In genomic region chr11:86792150-86792549, GRCh38 we compare ENCODE assay signal across 27 cellular contexts. TPM values are rescaled to one million over a fixed set of nuclear protein-coding genes. Genes with fewer than 3 reads are reported as not detected.
DNase-seq lines count a peak whose midpoint lies in the region; ATAC-seq and TF ChIP-seq lines count a peak whose summit lies in the region.
"Had no signal": no experiment of that assay in that cellular context is flagged by ENCODE, and none has a peak within 500 bp of the region (broad histone marks: within the 10 kb centered on the region; RNA-seq: fewer than 3 reads in every experiment).

No MANE protein-coding gene starts in this region.

- H3K9me3 Mint-ChIP-seq in Caco-2 (ENCODE audit: unreplicated experiment), result no peaks in the 10 kb centered on the region
- no peaks in the 10 kb centered on the region for H3K9me3 Mint-ChIP-seq in mesothelial cell of epicardium
- H3K9me3 Mint-ChIP-seq in natural killer cell, result no peaks in the 10 kb centered on the region
- H3K9me3 Mint-ChIP-seq in activated CD8-positive, alpha-beta T cell treated with anti-CD3 and anti-CD28 coated beads for 36 hours, result no peaks in the 10 kb centered on the region

- DNase-seq in Caco-2, result no peak
- DNase-seq in Panc1 (ENCODE audit: low read depth, low spot score), result no peak
- DNase-seq in mesothelial cell of epicardium (ENCODE audit: low spot score in 2 of 2, unreplicated experiment in 2 of 2), result no peak
- DNase-seq in psoas muscle, result no peak
- DNase-seq in natural killer cell, result no peak
- DNase-seq in posterior vena cava (ENCODE audit: low spot score), result no peak
- no peak for DNase-seq in activated CD8-positive, alpha-beta T cell treated with anti-CD3 and anti-CD28 coated beads for 36 hours
- no peak for DNase-seq in NCI-H2107 treated with DMSO at 0.1 percent for 48 hours (lab: John Stamatoyannopoulos, UW; ENCODE audit: unreplicated experiment)
- DNase-seq: AML-193; CD4-positive, alpha-beta memory T cell; COR-L47; Kasumi-1; NCI-H1092 treated with DMSO at 0.1 percent for 48 hours; NCI-H1436; NCI-H187; NCI-H2081 treated with DMSO at 0.1 percent for 48 hours; NCI-H2171 treated with DMSO at 0.1 percent for 48 hours; NCI-H345; NCI-H524; NCI-H82; NK-92 treated with Interleukin-12 subunit alpha and Interleukin-12 subunit beta, amount 100 ng/mL, for 24 hours; PC-3 had no signal

- H3K36me3 ChIP-seq in Caco-2 (ENCODE audit: control insufficient read depth, insufficient read depth, low read length) (no peaks in the 10 kb centered on the region), Panc1 (ENCODE audit: control insufficient read depth, insufficient read depth, low read length) (no peaks in the 10 kb centered on the region), psoas muscle (ENCODE audit: insufficient read depth in 1 of 2, low read depth in 1 of 2) (no peaks in the 10 kb centered on the region)
- H3K36me3 ChIP-seq: BLaER1 treated with 17β-estradiol and CSF1 and Interleukin-3, amounts not matched to agents 10 nM and 100 nM; SJSA1 had no signal

- POLR2A ChIA-PET in Caco-2 (lab: Charles Lee), result no interaction called here
- POLR2A ChIA-PET in Panc1 (lab: Charles Lee), result no interaction called here
- POLR2A ChIA-PET in activated CD8-positive, alpha-beta T cell treated with anti-CD3 and anti-CD28 coated beads for 36 hours (lab: Charles Lee), result interaction anchor here (0.7 kb wide), 1 partner anchor 11 kb away, joined by 3 read pairs; no protein-coding TSS in a partner anchor

- H3K4me3 ChIP-seq in Caco-2 (ENCODE audit: low read depth, low read length), result no peak overlapping the region
- no peak overlapping the region for H3K4me3 ChIP-seq in Panc1 (ENCODE audit: low read depth in 2 of 2, low read length in 2 of 2)
- peak overlapping the region; percentile 41 for H3K4me3 ChIP-seq in psoas muscle
- H3K4me3 ChIP-seq: BLaER1 treated with 17β-estradiol and CSF1 and Interleukin-3, amounts not matched to agents 10 nM and 100 nM; K562; SJSA1 had no signal

- CTCF ChIA-PET in Caco-2 (lab: Charles Lee), result interaction anchor here (1.2 to 1.4 kb wide), 4 partner anchors 8 to 184 kb away, joined by 3 to 7 read pairs (median 4); partner anchors contain the start of gene PRSS23
- CTCF ChIA-PET in Panc1 (lab: Charles Lee), result no interaction called here
- CTCF ChIA-PET in activated CD8-positive, alpha-beta T cell treated with anti-CD3 and anti-CD28 coated beads for 36 hours (lab: Charles Lee), result interaction anchor here (2.2 kb wide), 1 partner anchor 184 kb away, joined by 9 read pairs; no protein-coding TSS in a partner anchor

- in situ Hi-C loops in Panc1 (cut with HindIII; ENCODE audit: low pct_unique_long_range_greater_than_20kb, low sequenced_read_pairs), result no loop called here

- H3K4me1 Mint-ChIP-seq in Caco-2 (ENCODE audit: low read depth, unreplicated experiment) (peaks cover 76% of the 10 kb centered on the region), mesothelial cell of epicardium (peaks cover 53% of the 10 kb centered on the region), natural killer cell (no peaks in the 10 kb centered on the region)
- no peaks in the 10 kb centered on the region for H3K4me1 Mint-ChIP-seq in activated CD8-positive, alpha-beta T cell treated with anti-CD3 and anti-CD28 coated beads for 36 hours (ENCODE audit: low read depth)
- H3K4me1 Mint-ChIP-seq: CD4-positive, alpha-beta memory T cell had no signal

- H3K36me3 Mint-ChIP-seq in Caco-2 (ENCODE audit: insufficient read depth, unreplicated experiment) (peaks cover 6% of the 10 kb centered on the region), mesothelial cell of epicardium (no peaks in the 10 kb centered on the region), natural killer cell (no peaks in the 10 kb centered on the region)
- H3K36me3 Mint-ChIP-seq in activated CD8-positive, alpha-beta T cell treated with anti-CD3 and anti-CD28 coated beads for 36 hours (ENCODE audit: low read depth), result no peaks in the 10 kb centered on the region
- H3K36me3 Mint-ChIP-seq: CD4-positive, alpha-beta memory T cell had no signal

- H3K27ac Mint-ChIP-seq in Caco-2 (ENCODE audit: unreplicated experiment), result peak overlapping the region; percentile 79
- peak overlapping the region; percentile 83 for H3K27ac Mint-ChIP-seq in mesothelial cell of epicardium
- H3K27ac Mint-ChIP-seq in natural killer cell, result no peak overlapping the region
- H3K27ac Mint-ChIP-seq in activated CD8-positive, alpha-beta T cell treated with anti-CD3 and anti-CD28 coated beads for 36 hours, result no peak overlapping the region
- H3K27ac Mint-ChIP-seq: CD4-positive, alpha-beta memory T cell had no signal

- no peaks in the 10 kb centered on the region for H3K9me3 ChIP-seq in Caco-2
- H3K9me3 ChIP-seq in Panc1 (ENCODE audit: control insufficient read depth, insufficient read depth, low read depth, low read length), result no peaks in the 10 kb centered on the region
- H3K9me3 ChIP-seq in psoas muscle, result no peaks in the 10 kb centered on the region
- H3K9me3 ChIP-seq: BLaER1 treated with 17β-estradiol and CSF1 and Interleukin-3, amounts not matched to agents 10 nM and 100 nM; SJSA1 had no signal

- H3K4me3 Mint-ChIP-seq in Caco-2 (ENCODE audit: unreplicated experiment), result peak overlapping the region; percentile 30
- H3K4me3 Mint-ChIP-seq in mesothelial cell of epicardium, result no peak overlapping the region
- H3K4me3 Mint-ChIP-seq in natural killer cell, result no peak overlapping the region
- H3K4me3 Mint-ChIP-seq in activated CD8-positive, alpha-beta T cell treated with anti-CD3 and anti-CD28 coated beads for 36 hours, result no peak overlapping the region
- H3K4me3 Mint-ChIP-seq: CD4-positive, alpha-beta memory T cell had no signal

- intact Hi-C loops in Caco-2 (cut with micrococcal nuclease; ENCODE audit: unreplicated experiment), result no loop called here
- intact Hi-C loops in Panc1 (cut with micrococcal nuclease; ENCODE audit: unreplicated experiment), result no loop called here
- intact Hi-C loops in psoas muscle (cut with DNase I), result no loop called here
- intact Hi-C loops in natural killer cell (cut with micrococcal nuclease), result no loop called here
- intact Hi-C loops in posterior vena cava (cut with DNase I), result no loop called here
- intact Hi-C loops in activated CD8-positive, alpha-beta T cell treated with anti-CD3 and anti-CD28 coated beads for 36 hours (cut with micrococcal nuclease), result no loop called here

- H3K27me3 ChIP-seq in Caco-2 (replicated peaks; ENCODE audit: control insufficient read depth, insufficient read depth, low read length) (no peaks in the 10 kb centered on the region), Panc1 (ENCODE audit: control insufficient read depth, insufficient read depth, low read length) (no peaks in the 10 kb centered on the region), psoas muscle (ENCODE audit: insufficient read depth in 3 of 3, low read length in 2 of 3) (no peaks in the 10 kb centered on the region)
- H3K27me3 ChIP-seq: BLaER1 treated with 17β-estradiol and CSF1 and Interleukin-3, amounts not matched to agents 10 nM and 100 nM; SJSA1 had no signal

- BruUV-seq in Caco-2 (replicated peaks; lab: Mats Ljungman, UMichigan) (no TSS peak), Panc1 (replicated peaks; lab: Mats Ljungman, UMichigan) (no TSS peak)

- H3K27ac ChIP-seq in Panc1 (ENCODE audit: low read length) (peak overlapping the region; percentile 60; the same call in 1 of the 2 replicates), psoas muscle (peak overlapping the region; percentile 72)
- H3K27ac ChIP-seq: BLaER1 treated with 17β-estradiol and CSF1 and Interleukin-3, amounts not matched to agents 10 nM and 100 nM; SJSA1 had no signal

- WGBS in psoas muscle, 3 donors, result 4 to 41% (median 22%) methylated on average over 3 of the region's 3 CpGs

- ATAC-seq in Panc1 (no peak), psoas muscle (peak; percentile 43 to 67 (median 54)), natural killer cell (no peak)
- ATAC-seq in activated CD8-positive, alpha-beta T cell treated with anti-CD3 and anti-CD28 coated beads for 36 hours, result no peak
- ATAC-seq: HepG2, K562, PC-3, Right ventricle myocardium inferior had no signal

- H3K27me3 Mint-ChIP-seq in Caco-2 (ENCODE audit: insufficient read depth, unreplicated experiment) (no peaks in the 10 kb centered on the region), mesothelial cell of epicardium (ENCODE audit: low read depth) (no peaks in the 10 kb centered on the region), natural killer cell (ENCODE audit: low read depth in 2 of 2) (peaks cover 11 to 13% of the 10 kb centered on the region in 2 donors)
- H3K27me3 Mint-ChIP-seq in activated CD8-positive, alpha-beta T cell treated with anti-CD3 and anti-CD28 coated beads for 36 hours, result peaks cover 24% of the 10 kb centered on the region

- no peak for TF ChIP-seq CTCF in Caco-2 (IDR thresholded peaks at IDR 0.05; ENCODE audit: insufficient read depth in 1 of 2, low read depth in 1 of 2, low read length in 1 of 2, severe bottlenecking in 1 of 2, unreplicated experiment in 1 of 2)
- no peak for TF ChIP-seq CTCF in Panc1 (IDR thresholded peaks at IDR 0.05)
- no peak for TF ChIP-seq CTCF in mesothelial cell of epicardium (IDR thresholded peaks at IDR 0.05; ENCODE audit: unreplicated experiment)
- TF ChIP-seq CTCF in psoas muscle (IDR thresholded peaks at IDR 0.05), result no peak
- no peak for TF ChIP-seq CTCF in natural killer cell (IDR thresholded peaks at IDR 0.05)
- no peak for TF ChIP-seq CTCF in activated CD8-positive, alpha-beta T cell treated with anti-CD3 and anti-CD28 coated beads for 36 hours (IDR thresholded peaks at IDR 0.05)

- H3K4me1 ChIP-seq in Caco-2 (peaks cover 89% of the 10 kb centered on the region), Panc1 (ENCODE audit: control insufficient read depth, insufficient read depth, low read length) (peaks cover 18% of the 10 kb centered on the region), psoas muscle (peaks cover 23% of the 10 kb centered on the region)
- H3K4me1 ChIP-seq: BLaER1 treated with 17β-estradiol and CSF1 and Interleukin-3, amounts not matched to agents 10 nM and 100 nM; SJSA1 had no signal

RNA-seq across cellular contexts. Expression of gene PRSS23, which starts 8.2 kb away (rescaled TPM):
- total RNA-seq in Caco-2 (2022), result 400 and 432 TPM in 2 replicates
- total RNA-seq in Panc1 (2021; ENCODE audit: unreplicated experiment), result 355 TPM
- 307 TPM for polyA plus RNA-seq in Panc1 (2012; ENCODE audit: insufficient read length)
- 28.3 to 29.9 TPM (median 29.4 TPM) in 3 replicates for total RNA-seq in mesothelial cell of epicardium
- total RNA-seq in psoas muscle, result 10 to 100 TPM in 3 of 4 donors, 1 to 10 TPM in 1; 2.3 to 17.8 (median 15.7) TPM
- 1 to 10 TPM; 3.9 to 4.4 (median 4.0) TPM for polyA plus RNA-seq in psoas muscle
- 10 to 100 TPM; 79.3 to 96.5 (median 84.3) TPM for total RNA-seq in natural killer cell
- 100 to 1,000 TPM; 208 to 261 TPM for total RNA-seq in posterior vena cava
- 1 to 10 TPM; 1.4 to 2.3 TPM for total RNA-seq in activated CD8-positive, alpha-beta T cell treated with anti-CD3 and anti-CD28 coated beads for 36 hours
- total RNA-seq: CD4-positive, alpha-beta memory T cell had no signal

Comparison
In these comparisons a context has a peak if more than half of its experiments do, and no peak if none do; other contexts are left out.
1. H3K27ac Mint-ChIP-seq: peak in Caco-2 (single experiment) and mesothelial cell of epicardium (single experiment); none in natural killer cell (0 of 2) and activated CD8-positive, alpha-beta T cell treated with anti-CD3 and anti-CD28 coated beads for 36 hours (single experiment).
2. ATAC-seq: peak in psoas muscle (4 of 4); none in Panc1 (single experiment), natural killer cell (0 of 3) and activated CD8-positive, alpha-beta T cell treated with anti-CD3 and anti-CD28 coated beads for 36 hours (single experiment).